9 cellular contexts compared by ENCODE assay signal in genomic region chr20:56554869-56555268, GRCh38. TPM values are rescaled to one million over a fixed set of nuclear protein-coding genes. Genes with fewer than 3 reads are reported as not detected.
DNase-seq lines count a peak whose midpoint lies in the region; FAIRE-seq and TF ChIP-seq lines count a peak whose summit lies in the region.
"Had no signal": no experiment of that assay in that cellular context is flagged by ENCODE, and none has a peak within 500 bp of the region (broad histone marks: within the 10 kb centered on the region; RNA-seq: fewer than 3 reads in every experiment).

No MANE protein-coding gene starts in this region.

- TF ChIP-seq POLR2A in GM12892 (IDR thresholded peaks at IDR 0.05; ENCODE audit: low read depth, low read length), result no peak

- H3K27ac Mint-ChIP-seq in HFFc6, result peak overlapping the region; percentile 74

- no peaks in the 10 kb centered on the region for H3K79me2 ChIP-seq in ACC112 (ENCODE audit: control insufficient read depth, insufficient read depth, low read length, unreplicated experiment)

- no peak overlapping the region for H3K9ac ChIP-seq in mucosa of rectum (ENCODE audit: low read depth in 1 of 2, low read length in 2 of 2)

- no peak for FAIRE-seq in GM12892 (lab: Jason Lieb, UNC)

- TF ChIP-seq CTCF in HFFc6 (IDR thresholded peaks at IDR 0.05), result no peak
- TF ChIP-seq CTCF in LNCaP clone FGC (IDR thresholded peaks at IDR 0.05; ENCODE audit: control insufficient read depth, extremely low read depth, insufficient read depth), result no peak
- peak; percentile 50 for TF ChIP-seq CTCF in epithelial cell of esophagus (IDR thresholded peaks at IDR 0.05; ENCODE audit: insufficient read depth, low read depth, low read length, missing control alignments)

- H3K9me3 ChIP-seq in mucosa of rectum (ENCODE audit: control insufficient read depth in 2 of 2, low read length in 2 of 2), result no peaks in the 10 kb centered on the region

- no peak overlapping the region for H2AFZ ChIP-seq in ACC112 (ENCODE audit: low read length, unreplicated experiment)

- H3K27ac ChIP-seq in ACC112 (ENCODE audit: low read depth, low read length), result peak overlapping the region; percentile 39
- H3K27ac ChIP-seq in mucosa of rectum (ENCODE audit: low read depth in 2 of 2, low read length in 2 of 2), result peak overlapping the region; percentile 1 to 2

- peaks cover 7% of the 10 kb centered on the region; the same call in 1 of the 2 replicates for H3K27me3 ChIP-seq in ACC112 (ENCODE audit: insufficient read depth, low read length)
- H3K27me3 ChIP-seq in mucosa of rectum (ENCODE audit: control insufficient read depth in 2 of 2, insufficient read depth in 2 of 2, low read length in 2 of 2), result no peaks in the 10 kb centered on the region

- H3K4me3 Mint-ChIP-seq in HFFc6, result peak overlapping the region; percentile 77
- H3K4me3 Mint-ChIP-seq: natural killer cell treated with Interleukin-12 subunit alpha and Interleukin-12 subunit beta and Interleukin-15 and Interleukin-18, amount 100 ng/mL, for 72 hours had no signal

- H3K4me1 ChIP-seq in ACC112 (ENCODE audit: control insufficient read depth, insufficient read depth, low read length, unreplicated experiment) (peaks cover 8% of the 10 kb centered on the region), mucosa of rectum (ENCODE audit: control insufficient read depth in 2 of 2, insufficient read depth in 2 of 2, low read length in 2 of 2) (peaks cover 0 to 2% of the 10 kb centered on the region in 2 donors)

- peaks cover 5% of the 10 kb centered on the region; the same call in 1 of the 2 replicates for H3K36me3 Mint-ChIP-seq in HFFc6 (ENCODE audit: low read depth)
- H3K36me3 Mint-ChIP-seq: natural killer cell treated with Interleukin-12 subunit alpha and Interleukin-12 subunit beta and Interleukin-15 and Interleukin-18, amount 100 ng/mL, for 72 hours had no signal

- H3K4me3 ChIP-seq in ACC112 (ENCODE audit: low read depth, low read length) (0 out of 2 replicates have a peak overlapping the region, but pooled peaks have one; percentile 16), LNCaP clone FGC (ENCODE audit: low read depth, low read length) (no peak overlapping the region), epithelial cell of esophagus (ENCODE audit: low read length) (no peak overlapping the region), mucosa of rectum (ENCODE audit: low read length in 2 of 2) (no peak overlapping the region)

- H3K4me1 Mint-ChIP-seq in HFFc6 (ENCODE audit: low read depth), result peaks cover 16% of the 10 kb centered on the region

- H3K36me3 ChIP-seq in ACC112 (ENCODE audit: insufficient read depth, low read length), result no peaks in the 10 kb centered on the region
- no peaks in the 10 kb centered on the region for H3K36me3 ChIP-seq in mucosa of rectum (ENCODE audit: control insufficient read depth in 2 of 2, insufficient read depth in 2 of 2, low read length in 2 of 2)

- DNase-seq in GM12892 (ENCODE audit: insufficient read length), result peak; percentile 19
- DNase-seq in HFFc6, result peak; percentile 98
- peak; percentile 23 for DNase-seq in LNCaP clone FGC (ENCODE audit: low read depth)
- peak; percentile 89 for DNase-seq in SIG-M5 (lab: John Stamatoyannopoulos, UW)
- peak; percentile 97 for DNase-seq in epithelial cell of esophagus (ENCODE audit: low read depth)
- no peak for DNase-seq in stimulated activated CD4-positive, alpha-beta T cell treated with anti-CD3 and anti-CD28 coated beads, Interleukin-1b, Interleukin-23, amount 100 ng/mL, for 48 hours

- H3K9me3 Mint-ChIP-seq in HFFc6, result peaks cover 5% of the 10 kb centered on the region; the same call in 1 of the 2 replicates
- H3K9me3 Mint-ChIP-seq: natural killer cell treated with Interleukin-12 subunit alpha and Interleukin-12 subunit beta and Interleukin-15 and Interleukin-18, amount 100 ng/mL, for 72 hours had no signal

- peaks cover 12% of the 10 kb centered on the region for H3K27me3 Mint-ChIP-seq in HFFc6 (ENCODE audit: insufficient read depth)

RNA-seq across cellular contexts. Expression of gene FAM209B, which starts 21.8 kb away (rescaled TPM):
- not detected for polyA plus RNA-seq in GM12892 (2012; ENCODE audit: missing spikeins)
- under 1 TPM in 2 of 6 experiments, not detected in 4; 0.28 to 0.31 TPM for total RNA-seq in HFFc6 (2021; fragmentation: NEBNext Ultra II Directional; extraction: Animal tissue kit (Norgen Biotek cat#: 25700))

RNA-seq across cellular contexts. Expression of gene FAM209A, which starts 30.3 kb away (rescaled TPM):
- not detected for polyA plus RNA-seq in GM12892 (2012; ENCODE audit: missing spikeins)
- total RNA-seq in HFFc6 (2021; fragmentation: NEBNext Ultra II Directional; extraction: Animal tissue kit (Norgen Biotek cat#: 25700)), result under 1 TPM in 1 of 6 experiments, not detected in 5; 0.21 TPM
